14 cellular contexts compared by ENCODE assay signal in genomic region chr17:79754903-79755302, GRCh38. TPM values are rescaled to one million over a fixed set of nuclear protein-coding genes. Genes with fewer than 3 reads are reported as not detected.
"Had no signal": no experiment of that assay in that cellular context is flagged by ENCODE, and none has a peak within 500 bp of the region (broad histone marks: within the 10 kb centered on the region; RNA-seq: fewer than 3 reads in every experiment).

No MANE protein-coding gene starts in this region.

RNA-seq across cellular contexts. Expression of gene CBX2, which starts 23.0 kb away (rescaled TPM):
- polyA plus RNA-seq: aorta had no signal

RNA-seq across cellular contexts. Expression of gene ENPP7, which starts 24.2 kb away (rescaled TPM):
- total RNA-seq: activated CD4-positive, alpha-beta T cell treated with anti-CD3 and anti-CD28 coated beads for 36 hours; activated CD4-positive, alpha-beta T cell treated with anti-CD3 and anti-CD28 coated beads, Interleukin-2, amount 10 ng/mL, durations not matched to agents 7 days and 5 days; activated naive CD8-positive, alpha-beta T cell treated with anti-CD3 and anti-CD28 coated beads for 36 hours; activated T-helper 2 cell treated with anti-CD3 and anti-CD28 coated beads, Interferon-gamma antibody, Interleukin-2, Interleukin-4, amounts not matched to agents 10 μg/mL and 5 μg/mL and 100 μg/mL, durations not matched to agents 14 hours and 24 hours and 36 hours; adrenal gland; aorta; astrocyte; body of pancreas; breast epithelium; cardiac septum; T-helper 1 cell treated with Interleukin-12 subunit alpha and Interleukin-12 subunit beta and Interleukin-4 antibody, amounts not matched to agents 30 ng/mL and 1 ng/mL, for 36 hours; T-helper 17 cell; T-helper 2 cell treated with Interferon-gamma antibody and Interleukin-4, amounts not matched to agents 100 ng/mL and 5 ng/mL, for 36 hours; WTC11 had no signal
- polyA plus RNA-seq: adrenal gland had no signal
